Comparison of ENCODE assay signal across 1 cellular context in genomic region chr5:132237670-132238069, GRCh38.
TF ChIP-seq lines count a peak whose summit lies in the region.

No MANE protein-coding gene starts in this region.

TF ChIP-seq in IMR-90, 13 proteins besides CTCF, POLR2A, EP300 and RAD21 (continued from another document):
- TF ChIP-seq ELK1 (IDR thresholded peaks at IDR 0.05; ENCODE audit: borderline replicate concordance, low read depth, low read length) (no peak), NFE2L2 (IDR thresholded peaks at IDR 0.05; ENCODE audit: low read depth, low read length) (no peak), SMC3 (IDR thresholded peaks at IDR 0.05; ENCODE audit: low read depth, low read length) (no peak), MAZ (IDR thresholded peaks at IDR 0.05; ENCODE audit: borderline replicate concordance, low read depth, low read length) (no peak), CHD1 (IDR thresholded peaks at IDR 0.05; ENCODE audit: low read depth, low read length) (no peak), CEBPB (IDR thresholded peaks at IDR 0.05; ENCODE audit: low read depth, low read length) (no peak), BHLHE40 (IDR thresholded peaks at IDR 0.05; ENCODE audit: low read depth, low read length) (no peak), FOS (IDR thresholded peaks at IDR 0.05; ENCODE audit: low read depth, low read length) (no peak), MAFK (IDR thresholded peaks at IDR 0.05; ENCODE audit: low read depth, low read length) (no peak), RFX5 (IDR thresholded peaks at IDR 0.05; ENCODE audit: low read depth, low read length) (no peak)
